In the genomic region with DNA sequence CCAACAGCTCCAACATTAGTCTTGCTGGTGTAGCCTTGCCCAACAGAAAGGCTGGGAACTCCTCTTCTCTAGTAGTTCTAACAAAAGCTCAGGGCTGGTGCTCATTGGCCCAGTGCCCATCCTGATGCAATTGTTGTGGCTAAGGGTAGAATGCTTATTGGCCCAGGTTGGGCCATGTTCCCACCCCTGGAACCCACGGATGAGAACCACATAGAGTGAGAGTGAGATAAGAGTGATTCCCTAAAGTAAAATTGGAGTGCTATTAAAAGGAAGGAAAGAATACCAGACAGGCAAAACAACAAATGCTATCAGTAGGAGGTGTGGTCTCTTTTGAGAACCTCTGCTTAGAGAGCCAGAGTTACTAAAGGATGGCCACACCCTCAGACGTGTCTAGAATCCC, we compare ENCODE assay signal across 25 cellular contexts. TPM values are rescaled to one million over a fixed set of nuclear protein-coding genes. Genes with fewer than 3 reads are reported as not detected.
A peak's percentile ranks its signal among the peaks of the same experiment; 100 is the strongest.
DNase-seq lines count a peak whose midpoint lies in the region; ATAC-seq and TF ChIP-seq lines count a peak whose summit lies in the region.
"Had no signal": no experiment of that assay in that cellular context is flagged by ENCODE, and none has a peak within 500 bp of the region (broad histone marks: within the 10 kb centered on the region; RNA-seq: fewer than 3 reads in every experiment).

No MANE protein-coding gene starts in this region.

- H3K36me3 ChIP-seq in right atrium auricular region (no peaks in the 10 kb centered on the region), left ventricle myocardium inferior (no peaks in the 10 kb centered on the region), SJCRH30 (no peaks in the 10 kb centered on the region)
- H3K36me3 ChIP-seq: esophagus muscularis mucosa, left lung, suprapubic skin had no signal

- H3K27me3 Mint-ChIP-seq in WTC11 (ENCODE audit: low read depth) = peaks cover 2% of the 10 kb centered on the region

- peaks cover 4% of the 10 kb centered on the region; the same call in 1 of the 2 replicates for H3K9me3 Mint-ChIP-seq in WTC11
- H3K9me3 Mint-ChIP-seq: activated naive CD4-positive, alpha-beta T cell treated with anti-CD3 and anti-CD28 coated beads, Interleukin-2, amount 50 U/mL, for 72 hours; activated T-helper 17 cell treated with anti-CD3 and anti-CD28 coated beads, Interleukin-2, amount 50 U/mL, for 72 hours; CD4-positive, alpha-beta T cell; H9 had no signal

- H3K27ac Mint-ChIP-seq in WTC11 = no peak overlapping the region
- H3K27ac Mint-ChIP-seq: activated naive CD4-positive, alpha-beta T cell treated with anti-CD3 and anti-CD28 coated beads, Interleukin-2, amount 50 U/mL, for 72 hours; activated T-helper 17 cell treated with anti-CD3 and anti-CD28 coated beads, Interleukin-2, amount 50 U/mL, for 72 hours; CD4-positive, alpha-beta T cell; H9; mesothelial cell of epicardium; T-helper 17 cell had no signal

- H3K27ac ChIP-seq in right atrium auricular region (no peak overlapping the region), left ventricle myocardium inferior (replicated peaks) (no peak overlapping the region), right cardiac atrium (ENCODE audit: low read length) (no peak overlapping the region), SJCRH30 (no peak overlapping the region)
- H3K27ac ChIP-seq: esophagus muscularis mucosa, left lung, suprapubic skin had no signal

- intact Hi-C loops in left ventricle myocardium inferior (cut with micrococcal nuclease) (no loop called here), right cardiac atrium (cut with DNase I) (no loop called here)

- WGBS in right cardiac atrium = 12% methylated on average over 2 of the region's 2 CpGs

- H3K27me3 ChIP-seq in right atrium auricular region (no peaks in the 10 kb centered on the region), left ventricle myocardium inferior (ENCODE audit: low read depth) (peaks cover 48% of the 10 kb centered on the region), right cardiac atrium (ENCODE audit: control insufficient read depth, insufficient read depth) (no peaks in the 10 kb centered on the region), SJCRH30 (no peaks in the 10 kb centered on the region)

- ATAC-seq in WTC11 (peak; percentile 36; the same call in 1 of the 2 replicates), right cardiac atrium (peak in 1 of 2 donors; percentile 60), GM21576 (IDR thresholded peaks at IDR 0.05; ENCODE audit: unreplicated experiment) (no peak)
- ATAC-seq: activated naive CD4-positive, alpha-beta T cell treated with anti-CD3 and anti-CD28 coated beads, Interleukin-2, amount 50 U/mL, for 72 hours; activated T-helper 17 cell treated with anti-CD3 and anti-CD28 coated beads, Interleukin-2, amount 50 U/mL, for 72 hours; K562; left lung; Panc1; T-helper 17 cell had no signal

- H3K9me3 ChIP-seq in right atrium auricular region (no peaks in the 10 kb centered on the region), left ventricle myocardium inferior (replicated peaks) (no peaks in the 10 kb centered on the region), right cardiac atrium (ENCODE audit: control insufficient read depth, low read length) (no peaks in the 10 kb centered on the region), SJCRH30 (replicated peaks) (no peaks in the 10 kb centered on the region)
- H3K9me3 ChIP-seq: esophagus muscularis mucosa, left lung, suprapubic skin had no signal

- H3K4me3 ChIP-seq in right atrium auricular region (no peak overlapping the region), left ventricle myocardium inferior (no peak overlapping the region), right cardiac atrium (ENCODE audit: low read length) (no peak overlapping the region), SJCRH30 (no peak overlapping the region)
- H3K4me3 ChIP-seq: esophagus muscularis mucosa, K562, left lung, suprapubic skin had no signal

- DNase-seq in right atrium auricular region (ENCODE audit: low spot score) = peak; percentile 63
- no peak for DNase-seq in left ventricle myocardium inferior
- DNase-seq in WTC11 (ENCODE audit: low spot score) = no peak
- peak; percentile 53 to 78 (median 53) for DNase-seq in right cardiac atrium
- DNase-seq in LoVo (ENCODE audit: low spot score) = no peak
- DNase-seq in SJCRH30 = no peak
- no peak for DNase-seq in NCI-H446 (lab: John Stamatoyannopoulos, UW)
- DNase-seq: CD4-positive, alpha-beta T cell; DMS153; effector CD8-positive, alpha-beta T cell; GDM1; glutamatergic neuron; H9; left lung; MV-4-11; NCI-H187; T-helper 17 cell had no signal

- CTCF ChIA-PET in WTC11 (lab: Charles Lee) = interaction anchor here (0.8 to 6.3 kb wide), 4 partner anchors 9 to 252 kb away, joined by 3 to 47 read pairs (median 17); no protein-coding TSS in a partner anchor

- H3K4me1 Mint-ChIP-seq in WTC11 = peaks cover 9% of the 10 kb centered on the region
- H3K4me1 Mint-ChIP-seq: activated T-helper 17 cell treated with anti-CD3 and anti-CD28 coated beads, Interleukin-2, amount 50 U/mL, for 72 hours; mesothelial cell of epicardium; T-helper 17 cell had no signal

- H3K36me3 Mint-ChIP-seq in WTC11 = no peaks in the 10 kb centered on the region
- H3K36me3 Mint-ChIP-seq: activated naive CD4-positive, alpha-beta T cell treated with anti-CD3 and anti-CD28 coated beads, Interleukin-2, amount 50 U/mL, for 72 hours; mesothelial cell of epicardium had no signal

- POLR2A ChIA-PET in WTC11 (lab: Charles Lee) = interaction anchor here (0.6 kb wide), 1 partner anchor 50 kb away, joined by 4 read pairs; no protein-coding TSS in a partner anchor

- no peak overlapping the region for H3K4me3 Mint-ChIP-seq in WTC11
- H3K4me3 Mint-ChIP-seq: activated T-helper 17 cell treated with anti-CD3 and anti-CD28 coated beads, Interleukin-2, amount 50 U/mL, for 72 hours; CD4-positive, alpha-beta T cell; H9; mesothelial cell of epicardium; T-helper 17 cell had no signal

- TF ChIP-seq CTCF in right atrium auricular region (IDR thresholded peaks at IDR 0.05) (no peak), left ventricle myocardium inferior (IDR thresholded peaks at IDR 0.05; ENCODE audit: borderline replicate concordance) (no peak), WTC11 (IDR thresholded peaks at IDR 0.05) (no peak)

- peaks cover 0 to 7% of the 10 kb centered on the region in 2 donors for H3K4me1 ChIP-seq in right atrium auricular region
- no peaks in the 10 kb centered on the region for H3K4me1 ChIP-seq in left ventricle myocardium inferior
- no peaks in the 10 kb centered on the region for H3K4me1 ChIP-seq in right cardiac atrium (ENCODE audit: control insufficient read depth, insufficient read depth, low read length)
- H3K4me1 ChIP-seq in SJCRH30 = no peaks in the 10 kb centered on the region
- H3K4me1 ChIP-seq: esophagus muscularis mucosa, left lung, suprapubic skin had no signal

TF ChIP-seq in WTC11, 78 proteins besides CTCF, POLR2A, EP300 and RAD21:
- TF ChIP-seq ZNF396 (CRISPR knock-in tag; IDR thresholded peaks at IDR 0.05; ENCODE audit: borderline replicate concordance) (no peak), ZNF138 (CRISPR knock-in tag; conservative IDR thresholded peaks at IDR 0.05) (no peak), JUN (CRISPR knock-in tag; IDR thresholded peaks at IDR 0.05) (no peak), GABPB1 (CRISPR knock-in tag; IDR thresholded peaks at IDR 0.05) (no peak), HMGA2 (CRISPR knock-in tag; IDR thresholded peaks at IDR 0.05) (no peak), NFYB (CRISPR knock-in tag; conservative IDR thresholded peaks at IDR 0.05; ENCODE audit: low read depth) (no peak), RELA (CRISPR knock-in tag; IDR thresholded peaks at IDR 0.05; ENCODE audit: borderline replicate concordance) (no peak), TEAD1 (CRISPR knock-in tag; IDR thresholded peaks at IDR 0.05) (no peak), TCF7 (CRISPR knock-in tag; IDR thresholded peaks at IDR 0.05; ENCODE audit: low read depth) (no peak)
- TF ChIP-seq, protein P1, sequence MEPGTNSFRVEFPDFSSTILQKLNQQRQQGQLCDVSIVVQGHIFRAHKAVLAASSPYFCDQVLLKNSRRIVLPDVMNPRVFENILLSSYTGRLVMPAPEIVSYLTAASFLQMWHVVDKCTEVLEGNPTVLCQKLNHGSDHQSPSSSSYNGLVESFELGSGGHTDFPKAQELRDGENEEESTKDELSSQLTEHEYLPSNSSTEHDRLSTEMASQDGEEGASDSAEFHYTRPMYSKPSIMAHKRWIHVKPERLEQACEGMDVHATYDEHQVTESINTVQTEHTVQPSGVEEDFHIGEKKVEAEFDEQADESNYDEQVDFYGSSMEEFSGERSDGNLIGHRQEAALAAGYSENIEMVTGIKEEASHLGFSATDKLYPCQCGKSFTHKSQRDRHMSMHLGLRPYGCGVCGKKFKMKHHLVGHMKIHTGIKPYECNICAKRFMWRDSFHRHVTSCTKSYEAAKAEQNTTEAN (CRISPR knock-in tag; IDR thresholded peaks at IDR 0.05) = no peak
- TF ChIP-seq, protein P2, sequence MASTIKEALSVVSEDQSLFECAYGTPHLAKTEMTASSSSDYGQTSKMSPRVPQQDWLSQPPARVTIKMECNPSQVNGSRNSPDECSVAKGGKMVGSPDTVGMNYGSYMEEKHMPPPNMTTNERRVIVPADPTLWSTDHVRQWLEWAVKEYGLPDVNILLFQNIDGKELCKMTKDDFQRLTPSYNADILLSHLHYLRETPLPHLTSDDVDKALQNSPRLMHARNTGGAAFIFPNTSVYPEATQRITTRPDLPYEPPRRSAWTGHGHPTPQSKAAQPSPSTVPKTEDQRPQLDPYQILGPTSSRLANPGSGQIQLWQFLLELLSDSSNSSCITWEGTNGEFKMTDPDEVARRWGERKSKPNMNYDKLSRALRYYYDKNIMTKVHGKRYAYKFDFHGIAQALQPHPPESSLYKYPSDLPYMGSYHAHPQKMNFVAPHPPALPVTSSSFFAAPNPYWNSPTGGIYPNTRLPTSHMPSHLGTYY (CRISPR knock-in tag; IDR thresholded peaks at IDR 0.05) = no peak
- TF ChIP-seq, protein P3, sequence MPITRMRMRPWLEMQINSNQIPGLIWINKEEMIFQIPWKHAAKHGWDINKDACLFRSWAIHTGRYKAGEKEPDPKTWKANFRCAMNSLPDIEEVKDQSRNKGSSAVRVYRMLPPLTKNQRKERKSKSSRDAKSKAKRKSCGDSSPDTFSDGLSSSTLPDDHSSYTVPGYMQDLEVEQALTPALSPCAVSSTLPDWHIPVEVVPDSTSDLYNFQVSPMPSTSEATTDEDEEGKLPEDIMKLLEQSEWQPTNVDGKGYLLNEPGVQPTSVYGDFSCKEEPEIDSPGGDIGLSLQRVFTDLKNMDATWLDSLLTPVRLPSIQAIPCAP (CRISPR knock-in tag; IDR thresholded peaks at IDR 0.05) = no peak
- TF ChIP-seq, protein P4, sequence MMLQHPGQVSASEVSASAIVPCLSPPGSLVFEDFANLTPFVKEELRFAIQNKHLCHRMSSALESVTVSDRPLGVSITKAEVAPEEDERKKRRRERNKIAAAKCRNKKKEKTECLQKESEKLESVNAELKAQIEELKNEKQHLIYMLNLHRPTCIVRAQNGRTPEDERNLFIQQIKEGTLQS (CRISPR knock-in tag; conservative IDR thresholded peaks at IDR 0.05) = no peak
TF ChIP-seq in WTC11: peak in this region for 0.

RNA-seq across cellular contexts. Expression of a gene that starts 49.1 kb away (rescaled TPM):
- total RNA-seq in right atrium auricular region = under 1 TPM in 1 of 2 donors, not detected in 1; 0.44 TPM
- total RNA-seq in left ventricle myocardium inferior = not detected
- not detected in 3 replicates for total RNA-seq in WTC11 (2021)
- total RNA-seq in right cardiac atrium = under 1 TPM in 3 of 4 donors, not detected in 1; 0.21 to 0.57 (median 0.45) TPM
- 0.68 TPM for polyA plus RNA-seq in right cardiac atrium
- not detected in 2 replicates for total RNA-seq in SJCRH30 (2014; rRNA removed; shearing (Covaris generic))
- total RNA-seq: activated naive CD4-positive, alpha-beta T cell treated with anti-CD3 and anti-CD28 coated beads, Interleukin-2, amount 50 U/mL, for 72 hours; activated T-helper 17 cell treated with anti-CD3 and anti-CD28 coated beads, Interleukin-2, amount 50 U/mL, for 72 hours; CD4-positive, alpha-beta T cell; K562; left lung; suprapubic skin; T-helper 17 cell had no signal
- polyA plus RNA-seq: K562 had no signal

Comparison
In these comparisons a context has a peak if more than half of its experiments do, and no peak if none do; other contexts are left out.
1. DNase-seq: peak in right atrium auricular region (single experiment) and right cardiac atrium (3 of 3); none in left ventricle myocardium inferior (single experiment), WTC11 (single experiment), LoVo (single experiment), SJCRH30 (0 of 2) and NCI-H446 (0 of 2).